1 cellular context compared by ENCODE assay signal in genomic region chr3:49171119-49171774, GRCh38.
TF ChIP-seq lines count a peak whose summit lies in the region.

TSS of gene KLHDC8B (plus strand) at chr3:49171598. CDS start at chr3:49172770, 1,172 bp downstream.

TF ChIP-seq in K562, 482 proteins besides CTCF, POLR2A, EP300 and RAD21 (continued from another document and continues in another):
- TF ChIP-seq ZMIZ1 (IDR thresholded peaks at IDR 0.05; ENCODE audit: low read depth in 2 of 2, low read length in 2 of 2): 0 out of 4 replicates have a peak, but pooled peaks of 1 of the 2 experiments have one; percentile 27
- peak; percentile 67 for TF ChIP-seq TAL1 (IDR thresholded peaks at IDR 0.05)
- TF ChIP-seq CREB3L1 (IDR thresholded peaks at IDR 0.05; ENCODE audit: borderline replicate concordance, low read depth): peak; percentile 40; the same call in 1 of the 2 replicates
- TF ChIP-seq MBD2 (IDR thresholded peaks at IDR 0.05; ENCODE audit: borderline replicate concordance, low read depth): peak; percentile 49; the same call in 1 of the 2 replicates
- peak in 1 of 2 experiments; percentile 26; a peak in 1 of 4 replicates for TF ChIP-seq TBL1XR1 (IDR thresholded peaks at IDR 0.05; ENCODE audit: low read length in 2 of 2)
- TF ChIP-seq KLF13 (tag; IDR thresholded peaks at IDR 0.05; ENCODE audit: borderline replicate concordance, low read depth): peak; percentile 34; the same call in 1 of the 2 replicates
- peak; percentile 69; the same call in 1 of the 2 replicates for TF ChIP-seq NFIC (IDR thresholded peaks at IDR 0.05)
- TF ChIP-seq SP1 (CRISPR knock-in tag; IDR thresholded peaks at IDR 0.05): peak; percentile 87
- peak; percentile 54 for TF ChIP-seq RBBP5 (IDR thresholded peaks at IDR 0.05; ENCODE audit: borderline replicate concordance, insufficient read depth, low read length, poor library complexity, severe bottlenecking)
- TF ChIP-seq BCOR (IDR thresholded peaks at IDR 0.05): peak; percentile 79
- peak; percentile 61 for TF ChIP-seq E2F6 (IDR thresholded peaks at IDR 0.05; ENCODE audit: borderline replicate concordance in 1 of 2, extremely low read depth in 1 of 2, insufficient read depth in 1 of 2, insufficient read length in 1 of 2, low read depth in 1 of 2, low read length in 1 of 2, poor library complexity in 1 of 2, severe bottlenecking in 1 of 2)
- peak; percentile 52; the same call in 1 of the 2 replicates for TF ChIP-seq ZBTB33 (CRISPR knock-in tag; IDR thresholded peaks at IDR 0.05)
- no peak for TF ChIP-seq OTX1 (CRISPR knock-in tag; IDR thresholded peaks at IDR 0.05)
- TF ChIP-seq KDM5B (IDR thresholded peaks at IDR 0.05; ENCODE audit: insufficient replicate concordance, low read depth, low read length): peak; percentile 54
- peak; percentile 87 for TF ChIP-seq NBN (IDR thresholded peaks at IDR 0.05; ENCODE audit: low read depth)
- TF ChIP-seq TBP (optimal IDR thresholded peaks at IDR 0.05; ENCODE audit: low read depth, low read length): peak; percentile 56
- TF ChIP-seq MCM7 (IDR thresholded peaks at IDR 0.05): no peak
- peak; percentile 68; the same call in 1 of the 2 replicates for TF ChIP-seq ZNF395 (CRISPR knock-in tag; IDR thresholded peaks at IDR 0.05)
- TF ChIP-seq ZNF444 (CRISPR knock-in tag; IDR thresholded peaks at IDR 0.05): no peak
- peak in 1 of 2 experiments; percentile 75; a peak in 2 of 4 replicates for TF ChIP-seq SIN3A (IDR thresholded peaks at IDR 0.05; ENCODE audit: borderline replicate concordance in 2 of 2, control insufficient read depth in 1 of 2, low read depth in 2 of 2, low read length in 2 of 2)
- TF ChIP-seq SAFB2 (IDR thresholded peaks at IDR 0.05; ENCODE audit: borderline replicate concordance, low read depth, low read length, severe bottlenecking): no peak
- peak; percentile 81; the same call in 1 of the 2 replicates for TF ChIP-seq ZNF592 (IDR thresholded peaks at IDR 0.05)
- TF ChIP-seq L3MBTL2 (IDR thresholded peaks at IDR 0.05): peak; percentile 87
- no peak for TF ChIP-seq ASH1L (IDR thresholded peaks at IDR 0.05; ENCODE audit: borderline replicate concordance, low read depth, partially characterized antibody)
- TF ChIP-seq KLF10 (CRISPR knock-in tag; IDR thresholded peaks at IDR 0.05): no peak
- TF ChIP-seq ATF6 (CRISPR knock-in tag; IDR thresholded peaks at IDR 0.05): no peak
- TF ChIP-seq ARID1B (IDR thresholded peaks at IDR 0.05): peak; percentile 82
- no peak for TF ChIP-seq TAF15 (IDR thresholded peaks at IDR 0.05; ENCODE audit: low read depth, low read length)
- peak; percentile 79; the same call in 1 of the 2 replicates for TF ChIP-seq HDAC2 (IDR thresholded peaks at IDR 0.05)
- TF ChIP-seq MTA3 (IDR thresholded peaks at IDR 0.05; ENCODE audit: borderline replicate concordance): peak; percentile 85; the same call in 1 of the 2 replicates
- TF ChIP-seq SMARCE1 (IDR thresholded peaks at IDR 0.05): peak; percentile 60; the same call in 1 of the 2 replicates
- TF ChIP-seq DNMT1 (IDR thresholded peaks at IDR 0.05): no peak
- TF ChIP-seq ZNF766 (CRISPR knock-in tag; conservative IDR thresholded peaks at IDR 0.05): peak; percentile 91
- TF ChIP-seq E2F5 (CRISPR knock-in tag; IDR thresholded peaks at IDR 0.05): no peak
- TF ChIP-seq ZNF609 (CRISPR knock-in tag; IDR thresholded peaks at IDR 0.05; ENCODE audit: borderline replicate concordance): 0 out of 2 replicates have a peak, but pooled peaks have one; percentile 13
- TF ChIP-seq CREM (IDR thresholded peaks at IDR 0.05; ENCODE audit: low read depth): peak; percentile 63
